1 cellular context compared by ENCODE assay signal in the genomic region with DNA sequence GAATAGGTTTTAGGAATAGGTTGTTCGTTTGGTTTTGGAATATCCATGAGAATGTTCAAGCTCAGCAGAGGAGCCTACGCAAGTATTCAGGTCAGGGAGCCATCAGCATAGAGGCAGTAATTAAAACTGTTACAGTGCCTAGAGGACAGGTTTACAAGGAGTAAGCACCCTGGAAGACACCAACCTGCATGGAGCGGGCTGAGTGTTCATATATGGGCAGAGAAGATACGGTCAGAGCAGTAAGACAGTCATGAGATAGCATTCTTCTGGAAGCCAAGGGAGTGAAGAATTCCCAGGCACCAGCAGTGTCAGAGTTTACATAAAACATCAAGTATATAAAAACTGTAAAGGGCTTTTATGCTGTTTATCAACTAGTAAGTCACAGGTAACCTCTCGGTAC.
TF ChIP-seq lines count a peak whose summit lies in the region.

No MANE protein-coding gene starts in this region.

TF ChIP-seq in HepG2, 621 proteins besides CTCF, POLR2A, EP300 and RAD21 (continued from another document):
- no peak for TF ChIP-seq TRIM24 (CRISPR knock-in tag; IDR thresholded peaks at IDR 0.05)
- TF ChIP-seq HOXA9 (CRISPR knock-in tag; IDR thresholded peaks at IDR 0.05; ENCODE audit: borderline replicate concordance) = no peak
- no peak for TF ChIP-seq ZKSCAN1 (IDR thresholded peaks at IDR 0.05; ENCODE audit: low read length)
- TF ChIP-seq, protein P1, sequence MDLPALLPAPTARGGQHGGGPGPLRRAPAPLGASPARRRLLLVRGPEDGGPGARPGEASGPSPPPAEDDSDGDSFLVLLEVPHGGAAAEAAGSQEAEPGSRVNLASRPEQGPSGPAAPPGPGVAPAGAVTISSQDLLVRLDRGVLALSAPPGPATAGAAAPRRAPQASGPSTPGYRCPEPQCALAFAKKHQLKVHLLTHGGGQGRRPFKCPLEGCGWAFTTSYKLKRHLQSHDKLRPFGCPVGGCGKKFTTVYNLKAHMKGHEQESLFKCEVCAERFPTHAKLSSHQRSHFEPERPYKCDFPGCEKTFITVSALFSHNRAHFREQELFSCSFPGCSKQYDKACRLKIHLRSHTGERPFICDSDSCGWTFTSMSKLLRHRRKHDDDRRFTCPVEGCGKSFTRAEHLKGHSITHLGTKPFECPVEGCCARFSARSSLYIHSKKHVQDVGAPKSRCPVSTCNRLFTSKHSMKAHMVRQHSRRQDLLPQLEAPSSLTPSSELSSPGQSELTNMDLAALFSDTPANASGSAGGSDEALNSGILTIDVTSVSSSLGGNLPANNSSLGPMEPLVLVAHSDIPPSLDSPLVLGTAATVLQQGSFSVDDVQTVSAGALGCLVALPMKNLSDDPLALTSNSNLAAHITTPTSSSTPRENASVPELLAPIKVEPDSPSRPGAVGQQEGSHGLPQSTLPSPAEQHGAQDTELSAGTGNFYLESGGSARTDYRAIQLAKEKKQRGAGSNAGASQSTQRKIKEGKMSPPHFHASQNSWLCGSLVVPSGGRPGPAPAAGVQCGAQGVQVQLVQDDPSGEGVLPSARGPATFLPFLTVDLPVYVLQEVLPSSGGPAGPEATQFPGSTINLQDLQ (CRISPR knock-in tag; IDR thresholded peaks at IDR 0.05) = no peak
- TF ChIP-seq IRF2 (CRISPR knock-in tag; IDR thresholded peaks at IDR 0.05) = no peak
- TF ChIP-seq RFX1 (IDR thresholded peaks at IDR 0.05) = no peak
- TF ChIP-seq, protein P2, sequence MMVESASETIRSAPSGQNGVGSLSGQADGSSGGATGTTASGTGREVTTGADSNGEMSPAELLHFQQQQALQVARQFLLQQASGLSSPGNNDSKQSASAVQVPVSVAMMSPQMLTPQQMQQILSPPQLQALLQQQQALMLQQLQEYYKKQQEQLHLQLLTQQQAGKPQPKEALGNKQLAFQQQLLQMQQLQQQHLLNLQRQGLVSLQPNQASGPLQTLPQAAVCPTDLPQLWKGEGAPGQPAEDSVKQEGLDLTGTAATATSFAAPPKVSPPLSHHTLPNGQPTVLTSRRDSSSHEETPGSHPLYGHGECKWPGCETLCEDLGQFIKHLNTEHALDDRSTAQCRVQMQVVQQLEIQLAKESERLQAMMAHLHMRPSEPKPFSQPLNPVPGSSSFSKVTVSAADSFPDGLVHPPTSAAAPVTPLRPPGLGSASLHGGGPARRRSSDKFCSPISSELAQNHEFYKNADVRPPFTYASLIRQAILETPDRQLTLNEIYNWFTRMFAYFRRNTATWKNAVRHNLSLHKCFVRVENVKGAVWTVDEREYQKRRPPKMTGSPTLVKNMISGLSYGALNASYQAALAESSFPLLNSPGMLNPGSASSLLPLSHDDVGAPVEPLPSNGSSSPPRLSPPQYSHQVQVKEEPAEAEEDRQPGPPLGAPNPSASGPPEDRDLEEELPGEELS (CRISPR knock-in tag; IDR thresholded peaks at IDR 0.05) = no peak
- TF ChIP-seq RARG (CRISPR knock-in tag; IDR thresholded peaks at IDR 0.05; ENCODE audit: low read depth) = no peak
- no peak for TF ChIP-seq ZNF83 (CRISPR knock-in tag; IDR thresholded peaks at IDR 0.05; ENCODE audit: borderline replicate concordance)
- TF ChIP-seq MYC (CRISPR knock-in tag; IDR thresholded peaks at IDR 0.05; ENCODE audit: borderline replicate concordance) = no peak
- TF ChIP-seq CAMTA2 (CRISPR knock-in tag; IDR thresholded peaks at IDR 0.05; ENCODE audit: borderline replicate concordance) = no peak
- TF ChIP-seq, protein P3, sequence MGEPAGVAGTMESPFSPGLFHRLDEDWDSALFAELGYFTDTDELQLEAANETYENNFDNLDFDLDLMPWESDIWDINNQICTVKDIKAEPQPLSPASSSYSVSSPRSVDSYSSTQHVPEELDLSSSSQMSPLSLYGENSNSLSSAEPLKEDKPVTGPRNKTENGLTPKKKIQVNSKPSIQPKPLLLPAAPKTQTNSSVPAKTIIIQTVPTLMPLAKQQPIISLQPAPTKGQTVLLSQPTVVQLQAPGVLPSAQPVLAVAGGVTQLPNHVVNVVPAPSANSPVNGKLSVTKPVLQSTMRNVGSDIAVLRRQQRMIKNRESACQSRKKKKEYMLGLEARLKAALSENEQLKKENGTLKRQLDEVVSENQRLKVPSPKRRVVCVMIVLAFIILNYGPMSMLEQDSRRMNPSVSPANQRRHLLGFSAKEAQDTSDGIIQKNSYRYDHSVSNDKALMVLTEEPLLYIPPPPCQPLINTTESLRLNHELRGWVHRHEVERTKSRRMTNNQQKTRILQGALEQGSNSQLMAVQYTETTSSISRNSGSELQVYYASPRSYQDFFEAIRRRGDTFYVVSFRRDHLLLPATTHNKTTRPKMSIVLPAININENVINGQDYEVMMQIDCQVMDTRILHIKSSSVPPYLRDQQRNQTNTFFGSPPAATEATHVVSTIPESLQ (CRISPR knock-in tag; conservative IDR thresholded peaks at IDR 0.05) = no peak
